ENCODE assay signal across 19 cellular contexts in genomic region chr18:57755473-57756067, GRCh38. TPM values are rescaled to one million over a fixed set of nuclear protein-coding genes. Genes with fewer than 3 reads are reported as not detected.
DNase-seq lines count a peak whose midpoint lies in the region; ATAC-seq and TF ChIP-seq lines count a peak whose summit lies in the region.
"Had no signal": no experiment of that assay in that cellular context is flagged by ENCODE, and none has a peak within 500 bp of the region (broad histone marks: within the 10 kb centered on the region; RNA-seq: fewer than 3 reads in every experiment).

No MANE protein-coding gene starts in this region.

- H3K27ac ChIP-seq in SK-N-SH (ENCODE audit: low read depth in 2 of 2, low read length in 1 of 2) (no peak overlapping the region), RWPE1 (no peak overlapping the region)
- H3K27ac ChIP-seq: C4-2B had no signal

- WGBS in SK-N-SH (ENCODE audit: low lambda C conversion rate), result 72% methylated on average over 7 of the region's 7 CpGs

- H3K27me3 Mint-ChIP-seq in nephron (ENCODE audit: low read depth), result no peaks in the 10 kb centered on the region
- no peaks in the 10 kb centered on the region for H3K27me3 Mint-ChIP-seq in natural killer cell treated with Interleukin-12 subunit alpha and Interleukin-12 subunit beta and Interleukin-15 and Interleukin-18, amount 100 ng/mL, for 72 hours

- H3K27ac Mint-ChIP-seq in nephron, result peak overlapping the region in 2 of 3 experiments; percentile 32 to 61
- H3K27ac Mint-ChIP-seq in natural killer cell treated with Interleukin-12 subunit alpha and Interleukin-12 subunit beta and Interleukin-15 and Interleukin-18, amount 100 ng/mL, for 72 hours, result no peak overlapping the region
- H3K27ac Mint-ChIP-seq: H9 had no signal

- H3F3A ChIP-seq in SK-N-SH (replicated peaks; ENCODE audit: insufficient read depth), result peaks cover 24% of the 10 kb centered on the region

- no peak overlapping the region for H3K9ac ChIP-seq in SK-N-SH

- H3K4me1 ChIP-seq in SK-N-SH (ENCODE audit: control insufficient read depth in 1 of 2, insufficient read depth in 2 of 2, low read depth in 1 of 2, low read length in 1 of 2), result peaks cover 3 to 17% of the 10 kb centered on the region in 2 experiments; a peak in 2 of 4 replicates

- CTCF ChIA-PET in SK-N-SH (lab: Yijun Ruan, JAX) (no interaction called here), RWPE1 (lab: Yijun Ruan, JAX) (no interaction called here)

- POLR2A ChIA-PET in SK-N-SH (lab: Yijun Ruan, JAX), result no interaction called here
- POLR2A ChIA-PET in RWPE1 (lab: Yijun Ruan, JAX; ENCODE audit: low non-redundant PET), result no interaction called here

- TF ChIP-seq CTCF in SK-N-SH (IDR thresholded peaks at IDR 0.05) (no peak), nephron (IDR thresholded peaks at IDR 0.05; ENCODE audit: unreplicated experiment in 3 of 3) (no peak), RWPE1 (conservative IDR thresholded peaks at IDR 0.05; ENCODE audit: low read depth) (no peak)

- H3K4me1 Mint-ChIP-seq in nephron, result peaks cover 13% of the 10 kb centered on the region
- peaks cover 4 to 7% of the 10 kb centered on the region in 2 donors for H3K4me1 Mint-ChIP-seq in natural killer cell treated with Interleukin-12 subunit alpha and Interleukin-12 subunit beta and Interleukin-15 and Interleukin-18, amount 100 ng/mL, for 72 hours (ENCODE audit: low read depth in 2 of 2)
- H3K4me1 Mint-ChIP-seq: H9 had no signal

- H3K9me2 ChIP-seq in SK-N-SH, result no peaks in the 10 kb centered on the region

- H3K4me2 ChIP-seq in SK-N-SH, result no peak overlapping the region

- peaks cover 98% of the 10 kb centered on the region for H3K79me2 ChIP-seq in SK-N-SH (ENCODE audit: insufficient read depth)

- H3K36me3 ChIP-seq in SK-N-SH (replicated peaks in 1 of 2; ENCODE audit: control insufficient read depth in 1 of 2, insufficient read depth in 2 of 2, low read length in 1 of 2), result peaks cover 0 to 38% of the 10 kb centered on the region in 2 experiments

- no peak overlapping the region for H2AFZ ChIP-seq in SK-N-SH (ENCODE audit: low read depth)

- no peak for TF ChIP-seq RAD21 in SK-N-SH (IDR thresholded peaks at IDR 0.05; ENCODE audit: low read length)

- DNase-seq in SK-N-SH, result peak; percentile 11
- peak; percentile 66 to 84 for DNase-seq in NCI-H1930 (lab: John Stamatoyannopoulos, UW)
- DNase-seq in foreskin melanocyte, result no peak
- no peak for DNase-seq in RWPE1 (ENCODE audit: low spot score)
- DNase-seq in natural killer cell treated with Interleukin-12 subunit alpha and Interleukin-12 subunit beta and Interleukin-15 and Interleukin-18, amount 100 ng/mL, for 72 hours (ENCODE audit: low spot score), result no peak
- DNase-seq: ACHN, H9, KG1, MV-4-11, NCI-H1436 treated with DMSO at 0.1 percent for 48 hours, NCI-H2081 treated with DMSO at 0.1 percent for 48 hours, NCI-H345, NCI-H524 treated with DMSO at 0.1 percent for 48 hours, OCI-M1, SHP77 had no signal

- H3K27me3 ChIP-seq in SK-N-SH (ENCODE audit: insufficient read depth), result no peaks in the 10 kb centered on the region

- H4K20me1 ChIP-seq in SK-N-SH (ENCODE audit: insufficient read depth), result peaks cover 51% of the 10 kb centered on the region

- no peak overlapping the region for H3K4me3 ChIP-seq in SK-N-SH (ENCODE audit: low read depth in 2 of 2, low read length in 1 of 2)

- peaks cover 19% of the 10 kb centered on the region for H3K36me3 Mint-ChIP-seq in nephron (ENCODE audit: low read depth)
- no peaks in the 10 kb centered on the region for H3K36me3 Mint-ChIP-seq in natural killer cell treated with Interleukin-12 subunit alpha and Interleukin-12 subunit beta and Interleukin-15 and Interleukin-18, amount 100 ng/mL, for 72 hours

- H3K9me3 Mint-ChIP-seq in nephron, result peaks cover 10% of the 10 kb centered on the region
- H3K9me3 Mint-ChIP-seq in natural killer cell treated with Interleukin-12 subunit alpha and Interleukin-12 subunit beta and Interleukin-15 and Interleukin-18, amount 100 ng/mL, for 72 hours, result no peaks in the 10 kb centered on the region

- H3K9me3 ChIP-seq in SK-N-SH, result no peaks in the 10 kb centered on the region

- H3K4me3 Mint-ChIP-seq in nephron, result no peak overlapping the region
- no peak overlapping the region for H3K4me3 Mint-ChIP-seq in natural killer cell treated with Interleukin-12 subunit alpha and Interleukin-12 subunit beta and Interleukin-15 and Interleukin-18, amount 100 ng/mL, for 72 hours
- H3K4me3 Mint-ChIP-seq: H9 had no signal

- TF ChIP-seq EP300 in SK-N-SH (IDR thresholded peaks at IDR 0.05; ENCODE audit: borderline replicate concordance in 1 of 2, low read depth in 1 of 2, low read length in 1 of 2), result no peak

- ATAC-seq in SK-N-SH treated with all-trans-retinoic acid at 6 μM for 48 hours, result no peak
- ATAC-seq in natural killer cell treated with Interleukin-12 subunit alpha and Interleukin-12 subunit beta and Interleukin-15 and Interleukin-18, amount 100 ng/mL, for 72 hours, result no peak

TF ChIP-seq in SK-N-SH, 30 proteins besides CTCF, POLR2A, EP300 and RAD21:
- TF ChIP-seq GABPA (IDR thresholded peaks at IDR 0.05; ENCODE audit: low read depth) (no peak), FOSL2 (IDR thresholded peaks at IDR 0.05; ENCODE audit: borderline replicate concordance, low read depth) (no peak)
TF ChIP-seq in SK-N-SH: peak in this region for 0.

TF ChIP-seq in SK-N-SH treated with all-trans-retinoic acid at 6 μM for 48 hours, 23 proteins besides CTCF, POLR2A, EP300 and RAD21:
- TF ChIP-seq OSR1 (CRISPR knock-in tag; IDR thresholded peaks at IDR 0.05) (no peak), ISL1 (CRISPR knock-in tag; IDR thresholded peaks at IDR 0.05) (no peak), PPARA (CRISPR knock-in tag; IDR thresholded peaks at IDR 0.05; ENCODE audit: borderline replicate concordance) (no peak), RARB (CRISPR knock-in tag; IDR thresholded peaks at IDR 0.05) (no peak), CREB5 (CRISPR knock-in tag; IDR thresholded peaks at IDR 0.05; ENCODE audit: low read depth) (no peak)

RNA-seq across cellular contexts. Expression of gene ATP8B1, which starts 47.5 kb away (rescaled TPM):
- 43.8 and 60.4 TPM in 2 replicates for polyA plus RNA-seq in SK-N-SH (2012; rRNA removed)
- 52.8 and 56.2 TPM in 2 replicates for polyA plus RNA-seq in SK-N-SH (2012; cell fraction: cytosol; rRNA removed)
- 38.6 and 73.5 TPM in 2 replicates for polyA plus RNA-seq in SK-N-SH (2012; cell fraction: nucleus; rRNA removed)
- total RNA-seq in natural killer cell treated with Interleukin-12 subunit alpha and Interleukin-12 subunit beta and Interleukin-15 and Interleukin-18, amount 100 ng/mL, for 72 hours, result not detected
- total RNA-seq: T-helper 1 cell treated with Interleukin-12 subunit alpha and Interleukin-12 subunit beta and Interleukin-4 antibody, amounts not matched to agents 30 ng/mL and 1 ng/mL, for 36 hours had no signal

Comparison
In these comparisons a context has a peak if more than half of its experiments do, and no peak if none do; other contexts are left out.
1. DNase-seq: peak in SK-N-SH (single experiment) and NCI-H1930 (2 of 2); none in foreskin melanocyte (single experiment), RWPE1 (single experiment) and natural killer cell treated with Interleukin-12 subunit alpha and Interleukin-12 subunit beta and Interleukin-15 and Interleukin-18, amount 100 ng/mL, for 72 hours (single experiment).
2. H3K27ac Mint-ChIP-seq: peak in nephron (2 of 3); none in natural killer cell treated with Interleukin-12 subunit alpha and Interleukin-12 subunit beta and Interleukin-15 and Interleukin-18, amount 100 ng/mL, for 72 hours (0 of 2).